In genomic region chr4:4994312-4995097, GRCh38 we compare ENCODE assay signal across 1 cellular context.
TF ChIP-seq lines count a peak whose summit lies in the region.

No MANE protein-coding gene starts in this region.

TF ChIP-seq in K562, 482 proteins besides CTCF, POLR2A, EP300 and RAD21:
- TF ChIP-seq E2F8 (IDR thresholded peaks at IDR 0.05; ENCODE audit: low read depth, partially characterized antibody), result no peak
- no peak for TF ChIP-seq SMARCC2 (IDR thresholded peaks at IDR 0.05; ENCODE audit: low read depth)
- no peak for TF ChIP-seq ZBTB43 (CRISPR knock-in tag; IDR thresholded peaks at IDR 0.05)
- no peak for TF ChIP-seq TCF7L2 (IDR thresholded peaks at IDR 0.05; ENCODE audit: low read depth, low read length)
- TF ChIP-seq BRD4 (IDR thresholded peaks at IDR 0.05), result no peak
- no peak for TF ChIP-seq ILF3 (IDR thresholded peaks at IDR 0.05; ENCODE audit: borderline replicate concordance)
- TF ChIP-seq BHLHE40 (IDR thresholded peaks at IDR 0.05; ENCODE audit: low read length), result no peak
- TF ChIP-seq CHD1 (IDR thresholded peaks at IDR 0.05; ENCODE audit: low read length), result no peak
- no peak for TF ChIP-seq MCM3 (IDR thresholded peaks at IDR 0.05)
- TF ChIP-seq HNRNPL (IDR thresholded peaks at IDR 0.05; ENCODE audit: low read depth, low read length), result no peak
- no peak for TF ChIP-seq GATA2 (CRISPR knock-in tag; IDR thresholded peaks at IDR 0.05)
